Comparison of ENCODE assay signal across 9 cellular contexts in the genomic region with DNA sequence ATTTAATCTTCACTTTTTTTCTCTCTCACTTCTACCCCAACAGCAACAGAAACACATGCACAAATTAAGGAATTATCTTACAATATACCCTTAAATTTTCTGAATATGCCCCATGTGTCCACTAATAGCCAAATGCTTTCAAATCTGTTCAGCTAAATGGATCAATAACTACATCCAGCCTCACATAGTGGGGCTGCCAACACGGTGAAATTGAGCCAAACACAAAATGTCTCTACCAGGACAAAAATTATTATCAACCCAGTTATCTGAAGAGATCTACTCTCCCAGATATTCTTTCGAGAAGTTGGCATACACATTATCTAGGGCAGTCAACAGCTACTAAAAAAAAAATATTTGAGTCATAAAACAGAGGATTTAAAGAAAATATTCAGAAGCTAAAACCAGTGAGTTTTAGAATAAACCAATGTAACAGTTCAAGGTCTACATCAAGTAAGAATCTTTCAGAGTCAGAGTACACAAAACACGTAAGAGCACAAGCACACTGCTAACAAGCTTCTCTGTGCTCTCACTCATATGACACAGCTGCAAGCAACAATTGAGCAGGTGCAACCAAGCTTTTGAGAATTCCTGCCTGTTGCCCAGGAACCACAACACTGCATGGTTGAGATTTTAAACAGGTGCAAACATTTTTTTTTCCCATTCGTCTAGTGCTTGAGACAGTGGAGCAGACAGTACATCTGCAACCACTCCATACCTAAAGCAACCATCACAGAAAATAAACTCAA.
DNase-seq lines count a peak whose midpoint lies in the region; ATAC-seq and TF ChIP-seq lines count a peak whose summit lies in the region.
"Had no signal": no experiment of that assay in that cellular context is flagged by ENCODE, and none has a peak within 500 bp of the region (broad histone marks: within the 10 kb centered on the region; RNA-seq: fewer than 3 reads in every experiment).

No MANE protein-coding gene starts in this region.

- H3K27me3 ChIP-seq in hepatocyte (no peaks in the 10 kb centered on the region), thyroid gland (no peaks in the 10 kb centered on the region)

- 41% methylated on average over 4 of the region's 4 CpGs for WGBS in hepatocyte (ENCODE audit: low lambda C conversion rate, missing lambda C conversion rate)
- 39 to 47% methylated on average over 4 of the region's 4 CpGs for WGBS in thyroid gland, 2 donors

- H3K4me1 ChIP-seq in hepatocyte (ENCODE audit: insufficient read depth) (peaks cover 5% of the 10 kb centered on the region), thyroid gland (peaks cover 30 to 36% of the 10 kb centered on the region in 2 donors)

- H3K4me2 ChIP-seq in hepatocyte: peak overlapping the region; percentile 22

- peak; percentile 52 for DNase-seq in KG1 (lab: John Stamatoyannopoulos, UW)
- DNase-seq in NCI-H69 (lab: John Stamatoyannopoulos, UW): peak; percentile 88
- DNase-seq in hepatocyte (ENCODE audit: low spot score): peak; percentile 62
- DNase-seq in thyroid gland: peak; percentile 65 to 77
- no peak for DNase-seq in islet precursor cell
- no peak for DNase-seq in T1000 (lab: John Stamatoyannopoulos, UW)

- H3K4me3 ChIP-seq in hepatocyte: no peak overlapping the region
- no peak overlapping the region for H3K4me3 ChIP-seq in thyroid gland (replicated peaks in 1 of 3)
- H3K4me3 ChIP-seq: GM12878 had no signal

- ATAC-seq in GM21360 (IDR thresholded peaks at IDR 0.05; ENCODE audit: unreplicated experiment): no peak
- ATAC-seq in HG02763 (IDR thresholded peaks at IDR 0.05; ENCODE audit: unreplicated experiment): no peak
- ATAC-seq: GM12878 had no signal

- H3K79me2 ChIP-seq in hepatocyte: no peaks in the 10 kb centered on the region

- H3K9me3 ChIP-seq in hepatocyte (ENCODE audit: low read depth) (no peaks in the 10 kb centered on the region), thyroid gland (no peaks in the 10 kb centered on the region)

- no peak for TF ChIP-seq POLR2A in thyroid gland (IDR thresholded peaks at IDR 0.05)

- TF ChIP-seq CTCF in hepatocyte (IDR thresholded peaks at IDR 0.05; ENCODE audit: poor library complexity) (no peak), thyroid gland (IDR thresholded peaks at IDR 0.05) (no peak)

- no peaks in the 10 kb centered on the region for H4K20me1 ChIP-seq in hepatocyte (ENCODE audit: insufficient read depth, poor library complexity, severe bottlenecking)

- H3K9me2 ChIP-seq in hepatocyte (replicated peaks; ENCODE audit: insufficient read depth): no peaks in the 10 kb centered on the region

- no peaks in the 10 kb centered on the region for H3K36me3 ChIP-seq in hepatocyte (replicated peaks; ENCODE audit: insufficient read depth, low read depth)
- H3K36me3 ChIP-seq in thyroid gland: no peaks in the 10 kb centered on the region

- intact Hi-C loops in thyroid gland (cut with DNase I): no loop called here

- H3K27ac ChIP-seq in hepatocyte (peak overlapping the region; percentile 59), thyroid gland (peak overlapping the region; percentile 67 to 84 (median 76))

- no peak overlapping the region for H2AFZ ChIP-seq in hepatocyte

Comparison
In these comparisons a context has a peak if more than half of its experiments do, and no peak if none do; other contexts are left out.
1. DNase-seq: peak in KG1 (single experiment), NCI-H69 (single experiment), hepatocyte (single experiment) and thyroid gland (2 of 2); none in islet precursor cell (single experiment) and T1000 (single experiment).